Comparison of ENCODE assay signal across 21 cellular contexts in the genomic region with DNA sequence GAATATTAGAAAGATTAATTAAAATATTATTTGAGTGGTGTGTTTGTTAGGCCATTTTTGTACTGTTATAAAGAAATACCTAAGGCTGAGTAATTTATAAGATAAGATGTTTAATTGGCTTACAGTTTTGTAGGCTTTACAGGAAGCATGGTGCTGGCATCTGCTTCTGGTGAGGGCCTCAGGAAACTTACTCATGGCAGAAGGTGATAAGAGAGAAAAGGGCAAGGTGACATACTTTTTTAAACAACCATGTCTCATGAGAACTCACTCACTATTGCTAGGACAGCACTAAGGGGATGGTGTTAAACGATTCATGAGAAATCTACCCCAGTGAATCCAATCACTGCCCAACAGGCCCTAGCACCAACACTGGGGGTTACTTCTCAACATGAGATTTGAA. TPM values are rescaled to one million over a fixed set of nuclear protein-coding genes. Genes with fewer than 3 reads are reported as not detected.
DNase-seq lines count a peak whose midpoint lies in the region; ATAC-seq, FAIRE-seq and TF ChIP-seq lines count a peak whose summit lies in the region.
"Had no signal": no experiment of that assay in that cellular context is flagged by ENCODE, and none has a peak within 500 bp of the region (broad histone marks: within the 10 kb centered on the region; RNA-seq: fewer than 3 reads in every experiment).

No MANE protein-coding gene starts in this region.

- H3K27me3 ChIP-seq in SU-DHL-6 (ENCODE audit: low read length) (no peaks in the 10 kb centered on the region), bronchial epithelial cell (ENCODE audit: control insufficient read depth, insufficient read depth, low read length) (no peaks in the 10 kb centered on the region)
- H3K27me3 ChIP-seq: BLaER1 had no signal

- no peak overlapping the region for H3K27ac ChIP-seq in SU-DHL-6 (ENCODE audit: low read depth, low read length)
- H3K27ac ChIP-seq: BLaER1 had no signal

- no peak overlapping the region for H3K9ac ChIP-seq in SU-DHL-6 (ENCODE audit: low read length)
- H3K9ac ChIP-seq: BLaER1 had no signal

- FAIRE-seq in bronchial epithelial cell (lab: Jason Lieb, UNC), result no peak

- DNase-seq in HT1080 (ENCODE audit: low read depth), result peak; percentile 35
- peak; percentile 47 for DNase-seq in bronchial epithelial cell (ENCODE audit: low read depth)
- DNase-seq in fibroblast of the aortic adventitia (ENCODE audit: low read depth), result peak; percentile 90
- no peak for DNase-seq in NCI-H1694 treated with DMSO at 0.1 percent for 48 hours (lab: John Stamatoyannopoulos, UW)
- no peak for DNase-seq in GM19240 (ENCODE audit: insufficient read length, low spot score)
- DNase-seq: CD8-positive, alpha-beta T cell; DMS79; Kasumi-1; MM.1S; NCI-H1092; NCI-H1436 treated with DMSO at 0.1 percent for 48 hours; NCI-H2029 treated with DMSO at 0.1 percent for 48 hours; NCI-H2171; NCI-H510A treated with DMSO at 0.1 percent for 48 hours; NCI-H774 had no signal

- ATAC-seq in HG02678 (IDR thresholded peaks at IDR 0.05; ENCODE audit: unreplicated experiment), result no peak
- ATAC-seq: CD8-positive, alpha-beta T cell had no signal

- no peaks in the 10 kb centered on the region for H3K9me2 ChIP-seq in SU-DHL-6 (replicated peaks; ENCODE audit: insufficient read depth, low read length)

- no peaks in the 10 kb centered on the region for H3K79me2 ChIP-seq in SU-DHL-6 (ENCODE audit: insufficient read depth, low read length)

- H4K20me1 ChIP-seq in SU-DHL-6 (ENCODE audit: low read depth, low read length), result no peaks in the 10 kb centered on the region
- H4K20me1 ChIP-seq: BLaER1 had no signal

- H3K4me3 ChIP-seq in SU-DHL-6 (ENCODE audit: insufficient read depth, low read length, poor library complexity, severe bottlenecking) (no peak overlapping the region), bronchial epithelial cell (ENCODE audit: low read depth, low read length) (no peak overlapping the region), fibroblast of the aortic adventitia (ENCODE audit: low read depth, low read length) (no peak overlapping the region)
- H3K4me3 ChIP-seq: BLaER1 had no signal

- no peaks in the 10 kb centered on the region for H3F3A ChIP-seq in SU-DHL-6 (ENCODE audit: insufficient read depth)

- TF ChIP-seq CTCF in SU-DHL-6 (IDR thresholded peaks at IDR 0.05; ENCODE audit: insufficient read depth, low read length, poor library complexity, severe bottlenecking) (no peak), bronchial epithelial cell (IDR thresholded peaks at IDR 0.05; ENCODE audit: insufficient read depth, low read length, severe bottlenecking) (no peak), fibroblast of the aortic adventitia (IDR thresholded peaks at IDR 0.05; ENCODE audit: insufficient read depth, low read length) (no peak)

- H3K9me3 ChIP-seq in SU-DHL-6 (ENCODE audit: insufficient read depth, low read length), result no peaks in the 10 kb centered on the region
- H3K9me3 ChIP-seq: BLaER1 had no signal

- H3K36me3 ChIP-seq in SU-DHL-6 (ENCODE audit: low read length) (no peaks in the 10 kb centered on the region), bronchial epithelial cell (ENCODE audit: control insufficient read depth, insufficient read depth, low read length) (no peaks in the 10 kb centered on the region)
- H3K36me3 ChIP-seq: BLaER1 had no signal

- peak overlapping the region; percentile 7 for H2AFZ ChIP-seq in SU-DHL-6 (ENCODE audit: low read depth, low read length, severe bottlenecking)

- H3K4me2 ChIP-seq in SU-DHL-6 (ENCODE audit: low read depth, low read length, poor library complexity, severe bottlenecking), result no peak overlapping the region
- H3K4me2 ChIP-seq: BLaER1 had no signal

RNA-seq across cellular contexts. Expression of gene RGS21, which starts 56.7 kb away (rescaled TPM):
- not detected in 2 replicates for total RNA-seq in HT1080 (2014; rRNA removed; shearing (Covaris generic))
- not detected in 2 replicates for polyA plus RNA-seq in HT1080 (2015; cell fraction: cytosol; rRNA removed)
- polyA plus RNA-seq in HT1080 (2015; cell fraction: nucleus; rRNA removed), result not detected in 2 replicates
- total RNA-seq in bronchial epithelial cell (not detected in 2 replicates), fibroblast of the aortic adventitia (ENCODE audit: low replicate concordance) (not detected in 2 replicates)
- total RNA-seq: CD8-positive, alpha-beta T cell; H4; HT-29 had no signal
- polyA plus RNA-seq: IgD-negative memory B cell had no signal

Comparison
In these comparisons a context has a peak if more than half of its experiments do, and no peak if none do; other contexts are left out.
1. DNase-seq: peak in HT1080 (single experiment), bronchial epithelial cell (single experiment) and fibroblast of the aortic adventitia (single experiment); none in NCI-H1694 treated with DMSO at 0.1 percent for 48 hours (single experiment) and GM19240 (single experiment).